Comparison of ENCODE assay signal across 8 cellular contexts in the genomic region with DNA sequence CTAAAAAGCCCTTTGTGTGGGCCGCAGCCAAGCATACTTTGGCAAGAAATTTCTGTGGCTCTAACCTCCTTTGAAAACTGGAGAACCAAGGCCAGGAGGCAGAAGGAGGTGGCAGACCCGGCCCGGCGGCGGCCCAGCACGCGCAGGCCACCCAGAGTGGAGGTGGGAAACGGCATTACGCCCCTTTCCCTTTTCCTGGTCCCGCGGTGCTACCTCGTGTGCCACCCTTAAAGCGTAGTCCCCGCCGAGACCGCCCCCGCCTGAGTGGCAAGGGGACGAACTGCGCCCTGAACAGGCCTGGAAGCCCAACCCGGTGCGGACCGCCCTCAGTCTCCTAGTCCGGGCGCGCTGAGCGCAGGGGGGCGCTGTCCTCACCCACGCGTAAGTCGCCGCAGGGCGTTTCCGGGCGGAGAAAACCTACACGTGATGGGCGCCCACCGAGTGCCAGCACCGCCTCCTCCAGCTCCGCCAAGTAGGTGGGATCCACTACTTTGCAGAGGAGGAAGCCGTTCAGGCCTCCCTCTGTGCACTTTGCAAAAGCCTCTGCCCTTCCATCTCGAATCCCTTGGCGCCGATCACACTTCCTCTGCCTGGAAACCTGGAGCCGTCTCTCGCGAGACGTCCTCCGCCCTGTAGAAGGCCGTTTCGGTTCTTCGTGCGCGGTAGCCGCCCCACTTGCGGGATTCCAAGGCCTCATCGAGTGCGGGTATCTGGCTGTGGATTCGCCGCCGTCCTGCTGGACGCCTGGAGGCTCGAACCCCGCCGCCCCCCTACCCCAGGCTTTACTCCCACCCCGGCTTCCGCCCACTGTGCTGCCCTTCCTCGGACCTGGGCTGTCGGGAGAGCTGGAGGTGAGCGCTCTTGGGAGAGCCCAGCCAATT. TPM values are rescaled to one million over a fixed set of nuclear protein-coding genes. Genes with fewer than 3 reads are reported as not detected.
DNase-seq lines count a peak whose midpoint lies in the region; ATAC-seq, FAIRE-seq and TF ChIP-seq lines count a peak whose summit lies in the region.

A gene with protein sequence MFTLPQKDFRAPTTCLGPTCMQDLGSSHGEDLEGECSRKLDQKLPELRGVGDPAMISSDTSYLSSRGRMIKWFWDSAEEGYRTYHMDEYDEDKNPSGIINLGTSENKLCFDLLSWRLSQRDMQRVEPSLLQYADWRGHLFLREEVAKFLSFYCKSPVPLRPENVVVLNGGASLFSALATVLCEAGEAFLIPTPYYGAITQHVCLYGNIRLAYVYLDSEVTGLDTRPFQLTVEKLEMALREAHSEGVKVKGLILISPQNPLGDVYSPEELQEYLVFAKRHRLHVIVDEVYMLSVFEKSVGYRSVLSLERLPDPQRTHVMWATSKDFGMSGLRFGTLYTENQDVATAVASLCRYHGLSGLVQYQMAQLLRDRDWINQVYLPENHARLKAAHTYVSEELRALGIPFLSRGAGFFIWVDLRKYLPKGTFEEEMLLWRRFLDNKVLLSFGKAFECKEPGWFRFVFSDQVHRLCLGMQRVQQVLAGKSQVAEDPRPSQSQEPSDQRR (plus strand): TSS at position 420 of the 881 bp plus-strand sequence. CDS start 1,358 bp downstream, outside the sequence.

- TF ChIP-seq CTCF in astrocyte of the spinal cord (IDR thresholded peaks at IDR 0.05; ENCODE audit: low read depth, low read length) (peak; percentile 78), retinal pigment epithelial cell (conservative IDR thresholded peaks at IDR 0.05; ENCODE audit: low read depth, low read length) (peak; percentile 72), BE2C (IDR thresholded peaks at IDR 0.05; ENCODE audit: low read depth, low read length) (no peak)

- H3K4me3 ChIP-seq in astrocyte of the spinal cord (ENCODE audit: low read depth, low read length) (peak within 1 kb of the TSS; percentile 66), retinal pigment epithelial cell (ENCODE audit: low read length) (peak within 1 kb of the TSS; percentile 78), BE2C (ENCODE audit: low read depth, low read length) (no peak within 1 kb of the TSS)

- DNase-seq in GM12891 (ENCODE audit: insufficient read length, low spot score), result peak; percentile 84
- DNase-seq in NCI-H146 (lab: John Stamatoyannopoulos, UW), result peak; percentile 94
- DNase-seq in T1000 (lab: John Stamatoyannopoulos, UW), result peak; percentile 33
- DNase-seq in astrocyte of the spinal cord (ENCODE audit: low read depth, low spot score), result peak; percentile 94
- DNase-seq in hippocampal formation (lab: John Stamatoyannopoulos, UW), result peak; percentile 84
- DNase-seq in retinal pigment epithelial cell (ENCODE audit: low read depth), result peak; percentile 76
- DNase-seq in BE2C, result no peak

- no peaks in the 10 kb centered on the region for H3K27me3 ChIP-seq in BE2C

- peak; percentile 95 for ATAC-seq in HG02759 (IDR thresholded peaks at IDR 0.05; ENCODE audit: unreplicated experiment)

- FAIRE-seq in GM12891 (lab: Jason Lieb, UNC), result peak; percentile 96

- H3K36me3 ChIP-seq in BE2C, result no peaks in the 10 kb centered on the region

- peak; percentile 65; the same call in 1 of the 2 replicates for TF ChIP-seq POLR2A in GM12891 (IDR thresholded peaks at IDR 0.05; ENCODE audit: low read depth, low read length)

- in situ Hi-C loops in astrocyte of the spinal cord (cut with HindIII; ENCODE audit: low sequenced_read_pairs), result no loop called here

- H3K9me3 ChIP-seq in BE2C, result no peaks in the 10 kb centered on the region

- no peaks in the 10 kb centered on the region for H3K4me1 ChIP-seq in BE2C

TF ChIP-seq in GM12891, 5 proteins besides CTCF, POLR2A, EP300 and RAD21:
- TF ChIP-seq TAF1 (IDR thresholded peaks at IDR 0.05; ENCODE audit: low read depth, low read length) (peak; percentile 36; the same call in 1 of the 2 replicates), SPI1 (IDR thresholded peaks at IDR 0.05; ENCODE audit: low read depth, low read length) (peak; percentile 76), POU2F2 (IDR thresholded peaks at IDR 0.05; ENCODE audit: low read depth, low read length) (0 out of 2 replicates have a peak, but pooled peaks have one; percentile 36), PAX5 (IDR thresholded peaks at IDR 0.05; ENCODE audit: insufficient read depth, low read length, severe bottlenecking) (no peak), POLR2AphosphoS5 (IDR thresholded peaks at IDR 0.05; ENCODE audit: low read depth, low read length) (peak; percentile 58; the same call in 1 of the 2 replicates)

RNA-seq across cellular contexts. Expression of the gene that starts here (rescaled TPM):
- 7.3 TPM for polyA plus RNA-seq in GM12891 (2012; ENCODE audit: low read depth, missing spikeins)
- not detected for polyA plus RNA-seq in BE2C (2012; ENCODE audit: insufficient read depth, insufficient read length, low read depth)
